18 cellular contexts compared by ENCODE assay signal in the genomic region with DNA sequence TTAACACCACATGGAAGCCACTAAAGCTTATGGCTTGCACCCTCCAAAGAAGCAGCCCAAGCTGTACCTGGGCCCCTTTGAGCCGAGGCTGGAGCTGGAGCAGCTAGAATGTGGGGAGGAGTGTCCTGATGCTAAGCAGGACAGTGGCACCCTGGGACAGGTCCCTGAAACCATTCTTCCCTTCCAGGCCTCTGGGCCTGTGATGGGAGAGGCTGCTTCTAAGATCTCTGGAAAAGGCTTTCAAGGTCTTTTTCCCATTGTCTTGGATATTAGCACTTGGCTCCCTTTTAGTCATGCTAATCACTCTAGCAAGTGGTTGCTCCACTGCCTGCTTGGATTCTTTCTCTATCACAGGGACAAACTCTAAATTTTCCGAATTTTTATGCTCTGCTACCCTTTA.
"Had no signal": no experiment of that assay in that cellular context is flagged by ENCODE, and none has a peak within 500 bp of the region (broad histone marks: within the 10 kb centered on the region; RNA-seq: fewer than 3 reads in every experiment).

No MANE protein-coding gene starts in this region.

- H3K9me3 ChIP-seq: breast epithelium, lower lobe of right lung, pancreas, sigmoid colon, tibial artery, uterus had no signal

- H3K4me1 ChIP-seq: breast epithelium, lower lobe of right lung, pancreas, sigmoid colon, tibial artery, uterus had no signal

- H3K4me3 ChIP-seq: breast epithelium, lower lobe of right lung, pancreas, sigmoid colon, tibial artery, uterus had no signal

- H3K36me3 ChIP-seq: breast epithelium, lower lobe of right lung, pancreas, sigmoid colon, tibial artery, uterus had no signal

- H3K4me3 Mint-ChIP-seq: stimulated activated memory B cell treated with anti-CD40 and anti-IgM and Interleukin-4, amounts not matched to agents 10 μg/mL and 1 μg/mL and 100 μg/mL, for 72 hours had no signal

- ATAC-seq: left colon; pancreas; stimulated activated memory B cell treated with anti-CD40 and anti-IgM and Interleukin-4, amounts not matched to agents 10 μg/mL and 1 μg/mL and 100 μg/mL, for 72 hours had no signal

- FAIRE-seq: islet of Langerhans, pancreas had no signal

- H3K27me3 ChIP-seq: breast epithelium, pancreas, sigmoid colon, tibial artery, uterus had no signal

- H3K27ac Mint-ChIP-seq: stimulated activated memory B cell treated with anti-CD40 and anti-IgM and Interleukin-4, amounts not matched to agents 10 μg/mL and 1 μg/mL and 100 μg/mL, for 72 hours had no signal

- H3K27ac ChIP-seq: breast epithelium, lower lobe of right lung, pancreas, sigmoid colon, tibial artery, uterus had no signal

- H3K27me3 Mint-ChIP-seq: stimulated activated memory B cell treated with anti-CD40 and anti-IgM and Interleukin-4, amounts not matched to agents 10 μg/mL and 1 μg/mL and 100 μg/mL, for 72 hours had no signal

- DNase-seq: activated CD4-positive, alpha-beta T cell treated with anti-CD3 and anti-CD28 coated beads, Interleukin-2, amount 50 U/mL, for 1 hour; activated gamma-delta T cell; activated T-cell treated with anti-CD3 and anti-CD28 coated beads, Interleukin-2, amount 50 U/mL, for 1 hour; aorta; cerebellar nuclear complex; effector CD8-positive, alpha-beta T cell; foreskin fibroblast; left colon; lower lobe of right lung; midbrain; pancreas; sigmoid colon; stimulated activated CD4-positive, alpha-beta T cell treated with anti-CD3 and anti-CD28 coated beads, Interleukin-2, amount 100 ng/mL, for 48 hours; tibial artery; uterus had no signal
